14 cellular contexts compared by ENCODE assay signal in the genomic region with DNA sequence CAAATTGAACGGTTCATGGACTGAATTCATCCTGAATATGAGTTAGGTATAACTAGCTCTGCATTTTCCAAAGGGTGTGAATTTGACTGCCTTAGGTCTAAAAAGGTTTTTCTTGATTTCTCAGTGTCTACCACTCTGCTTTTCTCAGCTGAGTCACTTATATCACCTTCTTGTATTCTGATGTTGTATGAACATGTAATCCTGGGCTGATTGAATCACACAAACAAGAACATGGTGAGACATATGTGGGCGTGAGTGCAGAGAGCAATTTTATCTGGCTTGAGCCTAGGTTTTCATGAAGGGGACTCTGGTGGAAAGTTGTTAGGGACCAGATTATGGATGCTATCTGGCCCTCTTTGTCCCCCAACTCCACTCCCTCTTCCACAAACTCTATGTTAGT.
DNase-seq lines count a peak whose midpoint lies in the region; ATAC-seq, FAIRE-seq and TF ChIP-seq lines count a peak whose summit lies in the region.
"Had no signal": no experiment of that assay in that cellular context is flagged by ENCODE, and none has a peak within 500 bp of the region (broad histone marks: within the 10 kb centered on the region; RNA-seq: fewer than 3 reads in every experiment).

No MANE protein-coding gene starts in this region.

- no peak for TF ChIP-seq POLR2A in H54 (IDR thresholded peaks at IDR 0.05; ENCODE audit: low read depth, low read length)

- FAIRE-seq in H54 (lab: Jason Lieb, UNC) = peak; percentile 79
- FAIRE-seq in RCC 7860 (lab: Jason Lieb, UNC) = no peak
- FAIRE-seq: H1 had no signal

- ATAC-seq in upper lobe of right lung = no peak
- ATAC-seq: CD8-positive, alpha-beta T cell had no signal

- H3K27ac ChIP-seq in upper lobe of right lung = no peak overlapping the region
- H3K27ac ChIP-seq: BLaER1 treated with 17β-estradiol and CSF1 and Interleukin-3, amounts not matched to agents 10 nM and 100 nM had no signal

- intact Hi-C loops in upper lobe of right lung (cut with DNase I) = no loop called here

- TF ChIP-seq CTCF in fibroblast of mammary gland (conservative IDR thresholded peaks at IDR 0.05; ENCODE audit: control insufficient read depth, insufficient read depth, low read depth, low read length) = no peak
- TF ChIP-seq CTCF in upper lobe of right lung (IDR thresholded peaks at IDR 0.05) = no peak

- H3K9me3 ChIP-seq in upper lobe of right lung = no peaks in the 10 kb centered on the region
- H3K9me3 ChIP-seq: BLaER1 treated with 17β-estradiol and CSF1 and Interleukin-3, amounts not matched to agents 10 nM and 100 nM had no signal

- no peak overlapping the region for H3K4me3 ChIP-seq in fibroblast of mammary gland (ENCODE audit: control insufficient read depth, low read depth, low read length)
- no peak overlapping the region for H3K4me3 ChIP-seq in skeletal muscle cell (ENCODE audit: low read depth, low read length)
- no peak overlapping the region for H3K4me3 ChIP-seq in upper lobe of right lung
- H3K4me3 ChIP-seq: BLaER1 treated with 17β-estradiol and CSF1 and Interleukin-3, amounts not matched to agents 10 nM and 100 nM had no signal

- H3K4me1 ChIP-seq in upper lobe of right lung = no peaks in the 10 kb centered on the region
- H3K4me1 ChIP-seq: BLaER1 treated with 17β-estradiol and CSF1 and Interleukin-3, amounts not matched to agents 10 nM and 100 nM had no signal

- no peaks in the 10 kb centered on the region for H3K36me3 ChIP-seq in upper lobe of right lung
- H3K36me3 ChIP-seq: BLaER1 treated with 17β-estradiol and CSF1 and Interleukin-3, amounts not matched to agents 10 nM and 100 nM had no signal

- DNase-seq in H54 (ENCODE audit: insufficient read length, low spot score) = no peak
- DNase-seq in amniotic epithelial cell (ENCODE audit: low read depth) = peak; percentile 12
- peak; percentile 22 for DNase-seq in fibroblast of mammary gland (ENCODE audit: low read depth)
- peak; percentile 27 for DNase-seq in skeletal muscle cell (ENCODE audit: low read depth)
- no peak for DNase-seq in activated gamma-delta T cell (lab: John Stamatoyannopoulos, UW)
- DNase-seq in upper lobe of right lung = no peak
- DNase-seq in RCC 7860 (ENCODE audit: low spot score) = no peak
- DNase-seq: Calu3; CD8-positive, alpha-beta T cell; DMS79 treated with DMSO at 0.1 percent for 48 hours; GF-D8; HCEC 1CT had no signal

- H3K27me3 ChIP-seq in upper lobe of right lung = no peaks in the 10 kb centered on the region
- H3K27me3 ChIP-seq: BLaER1 treated with 17β-estradiol and CSF1 and Interleukin-3, amounts not matched to agents 10 nM and 100 nM had no signal

Comparison
In these comparisons a context has a peak if more than half of its experiments do, and no peak if none do; other contexts are left out.
1. DNase-seq: peak in amniotic epithelial cell (single experiment), fibroblast of mammary gland (single experiment) and skeletal muscle cell (single experiment); none in H54 (single experiment), activated gamma-delta T cell (single experiment), upper lobe of right lung (single experiment) and RCC 7860 (single experiment).